In the genomic region with DNA sequence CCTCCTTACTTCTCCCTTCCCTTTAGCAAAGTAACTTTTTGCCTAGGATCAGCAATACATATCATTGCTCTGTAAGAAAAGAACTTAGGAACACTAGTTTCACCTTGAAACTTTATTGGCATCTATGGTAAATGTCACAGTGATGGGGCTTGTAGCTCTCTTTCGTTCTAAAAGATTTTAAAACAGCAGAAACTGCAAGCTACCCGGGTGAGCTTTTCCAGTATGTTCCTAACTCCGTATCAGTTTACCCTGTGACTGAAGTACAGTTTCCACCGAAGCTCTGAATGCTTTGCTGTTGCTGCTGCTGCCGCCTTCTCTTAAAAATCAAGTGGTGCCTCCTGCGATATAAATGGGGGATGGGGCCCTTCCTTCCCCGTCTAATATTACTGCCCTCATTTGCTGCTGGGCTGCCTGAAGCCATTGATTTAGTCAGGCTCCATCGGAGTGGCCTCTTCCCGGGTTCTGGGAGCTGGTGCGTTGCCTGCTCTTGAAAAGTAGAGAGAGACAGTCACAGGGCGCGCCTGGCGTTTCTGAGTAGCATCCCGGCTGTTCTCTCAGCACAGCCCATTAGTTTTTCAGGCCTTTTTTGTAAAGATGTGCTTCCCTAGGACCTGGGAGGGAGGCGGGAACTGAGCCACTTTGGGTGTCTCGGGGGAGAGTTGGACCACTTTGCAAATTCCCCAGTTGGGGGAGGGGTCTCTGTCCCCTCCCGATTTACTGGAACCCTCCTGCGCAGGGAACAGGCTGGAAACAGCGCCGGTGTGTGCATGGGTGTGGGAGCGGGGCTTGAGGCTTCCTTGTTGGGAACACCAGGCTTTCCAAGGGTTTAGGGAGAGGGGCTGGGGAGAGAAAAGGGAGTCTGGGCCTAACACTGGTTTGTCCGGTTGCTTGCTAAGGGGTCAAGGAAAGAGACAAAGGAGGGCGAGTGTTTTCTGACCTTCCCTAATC, we compare ENCODE assay signal across 15 cellular contexts. TPM values are rescaled to one million over a fixed set of nuclear protein-coding genes. Genes with fewer than 3 reads are reported as not detected.
DNase-seq lines count a peak whose midpoint lies in the region; ATAC-seq and TF ChIP-seq lines count a peak whose summit lies in the region.
"Had no signal": no experiment of that assay in that cellular context is flagged by ENCODE, and none has a peak within 500 bp of the region (broad histone marks: within the 10 kb centered on the region; RNA-seq: fewer than 3 reads in every experiment).

No MANE protein-coding gene starts in this region.

- peaks cover 60 to 66% of the 10 kb centered on the region in 2 donors for H3K27me3 Mint-ChIP-seq in T-cell

- H3K4me1 Mint-ChIP-seq in T-cell, result peaks cover 10 to 26% (median 25%) of the 10 kb centered on the region in 3 donors

- POLR2A ChIA-PET in T-cell (lab: Charles Lee), result no interaction called here

- no peaks in the 10 kb centered on the region for H3K36me3 ChIP-seq in HUES48 (ENCODE audit: control insufficient read depth, insufficient read depth, low read length)
- H3K36me3 ChIP-seq in mesodermal cell (ENCODE audit: control insufficient read depth, insufficient read depth, low read length), result no peaks in the 10 kb centered on the region
- H3K36me3 ChIP-seq in tibial artery, result no peaks in the 10 kb centered on the region
- no peaks in the 10 kb centered on the region for H3K36me3 ChIP-seq in vagina

- WGBS in mesodermal cell (ENCODE audit: insufficient coverage in 2 of 2), 2 experiments, result 1 to 4% methylated on average over 13 to 16 of the region's 23 CpGs

- no peak overlapping the region for H3K27ac Mint-ChIP-seq in T-cell
- H3K27ac Mint-ChIP-seq: activated CD4-positive, alpha-beta memory T cell treated with anti-CD3 and anti-CD28 coated beads for 36 hours had no signal

- DNase-seq in coronary artery (ENCODE audit: low spot score), result no peak
- DNase-seq in tibial artery, result no peak
- no peak for DNase-seq in Right ventricle myocardium inferior (ENCODE audit: missing footprints)
- DNase-seq in T-cell, result no peak
- no peak for DNase-seq in vagina (ENCODE audit: extremely low spot score in 2 of 2)
- DNase-seq: activated CD4-positive, alpha-beta memory T cell treated with anti-CD3 and anti-CD28 coated beads for 36 hours; activated naive CD8-positive, alpha-beta T cell treated with anti-CD3 and anti-CD28 coated beads, Interleukin-2, amount 10 ng/mL, durations not matched to agents 7 days and 5 days; caudate nucleus; effector memory CD4-positive, alpha-beta T cell; NCI-H1092 treated with DMSO at 0.1 percent for 48 hours; NCI-H446 treated with DMSO at 0.1 percent for 48 hours; stimulated activated naive CD4-positive, alpha-beta T cell treated with Interleukin-2 at 50 U/mL for 16 hours had no signal

- H3K27ac ChIP-seq in HUES48 (ENCODE audit: low read depth, low read length), result no peak overlapping the region
- peak overlapping the region; percentile 78 to 83 for H3K27ac ChIP-seq in coronary artery
- H3K27ac ChIP-seq in mesodermal cell (ENCODE audit: low read depth, low read length, severe bottlenecking), result peak overlapping the region; percentile 29
- H3K27ac ChIP-seq in tibial artery, result peak overlapping the region; percentile 95 to 96
- H3K27ac ChIP-seq in vagina, result no peak overlapping the region
- H3K27ac ChIP-seq: KMS-11 had no signal

- intact Hi-C loops in tibial artery (cut with DNase I; ENCODE audit: low total_unique reads), result loop anchor here (5.0 to 10.0 kb wide), 2 partner anchors 181 to 269 kb away; no protein-coding TSS in a partner anchor
- intact Hi-C loops in Right ventricle myocardium inferior (cut with DNase I), result no loop called here
- intact Hi-C loops in vagina (cut with DNase I), result loop anchor here (10.0 kb wide), 1 partner anchor 261 kb away; no protein-coding TSS in a partner anchor

- no peak overlapping the region for H3K4me3 Mint-ChIP-seq in T-cell
- H3K4me3 Mint-ChIP-seq: activated CD4-positive, alpha-beta memory T cell treated with anti-CD3 and anti-CD28 coated beads for 36 hours; activated naive CD8-positive, alpha-beta T cell treated with anti-CD3 and anti-CD28 coated beads, Interleukin-2, amount 10 ng/mL, durations not matched to agents 7 days and 5 days had no signal

- CTCF ChIA-PET in T-cell (lab: Charles Lee), result interaction anchor here in 1 of 2 donors (0.6 kb wide), 1 partner anchor 187 kb away, joined by 4 read pairs; no protein-coding TSS in a partner anchor

- peaks cover 30% of the 10 kb centered on the region for H3K4me1 ChIP-seq in HUES48 (ENCODE audit: control insufficient read depth, insufficient read depth, low read length)
- H3K4me1 ChIP-seq in mesodermal cell (ENCODE audit: control insufficient read depth, insufficient read depth, low read length, poor library complexity, severe bottlenecking), result peaks cover 21% of the 10 kb centered on the region
- H3K4me1 ChIP-seq in tibial artery, result peaks cover 0 to 32% (median 25%) of the 10 kb centered on the region in 4 donors
- peaks cover 25% of the 10 kb centered on the region for H3K4me1 ChIP-seq in vagina

- TF ChIP-seq POLR2A in vagina (IDR thresholded peaks at IDR 0.05), result no peak

- no peaks in the 10 kb centered on the region for H3K9me3 ChIP-seq in HUES48 (ENCODE audit: control insufficient read depth, insufficient read depth, low read length)
- no peaks in the 10 kb centered on the region for H3K9me3 ChIP-seq in mesodermal cell (ENCODE audit: control insufficient read depth, low read length)
- H3K9me3 ChIP-seq in tibial artery, result no peaks in the 10 kb centered on the region
- H3K9me3 ChIP-seq in vagina, result no peaks in the 10 kb centered on the region

- ATAC-seq in Right ventricle myocardium inferior (no peak), T-cell (replicated peaks in 1 of 4) (no peak)

- H3K4me3 ChIP-seq in HUES48 (ENCODE audit: low read depth, low read length) (peak overlapping the region; percentile 57), coronary artery (peak overlapping the region; percentile 91), mesodermal cell (ENCODE audit: extremely low read depth, insufficient read depth, low read length, poor library complexity, severe bottlenecking) (peak overlapping the region; percentile 6), tibial artery (peak overlapping the region; percentile 69 to 90), vagina (no peak overlapping the region)

- H3K9me3 Mint-ChIP-seq in T-cell, result no peaks in the 10 kb centered on the region
- H3K9me3 Mint-ChIP-seq: activated CD4-positive, alpha-beta memory T cell treated with anti-CD3 and anti-CD28 coated beads for 36 hours; activated naive CD8-positive, alpha-beta T cell treated with anti-CD3 and anti-CD28 coated beads, Interleukin-2, amount 10 ng/mL, durations not matched to agents 7 days and 5 days had no signal

- no peaks in the 10 kb centered on the region for H3K36me3 Mint-ChIP-seq in T-cell
- H3K36me3 Mint-ChIP-seq: activated CD4-positive, alpha-beta memory T cell treated with anti-CD3 and anti-CD28 coated beads for 36 hours; activated naive CD8-positive, alpha-beta T cell treated with anti-CD3 and anti-CD28 coated beads, Interleukin-2, amount 10 ng/mL, durations not matched to agents 7 days and 5 days had no signal

- TF ChIP-seq CTCF in coronary artery (IDR thresholded peaks at IDR 0.05), result no peak
- TF ChIP-seq CTCF in tibial artery (IDR thresholded peaks at IDR 0.05), result no peak
- TF ChIP-seq CTCF in vagina (IDR thresholded peaks at IDR 0.05), result no peak

- peaks cover 100% of the 10 kb centered on the region for H3K27me3 ChIP-seq in HUES48 (ENCODE audit: control insufficient read depth, insufficient read depth, low read length)
- no peaks in the 10 kb centered on the region for H3K27me3 ChIP-seq in tibial artery
- H3K27me3 ChIP-seq in vagina, result peaks cover 41% of the 10 kb centered on the region

- H3K9ac ChIP-seq in HUES48 (ENCODE audit: low read depth, low read length), result no peak overlapping the region
- H3K9ac ChIP-seq: KMS-11 had no signal

RNA-seq across cellular contexts. Expression of a gene that starts 4.5 kb away (rescaled TPM):
- polyA plus RNA-seq in mesodermal cell (2013, experiment 1 of 2), result 6.3 TPM
- 5.7 TPM for polyA plus RNA-seq in mesodermal cell (2013, experiment 2 of 2)
- total RNA-seq in Right ventricle myocardium inferior (0.81 TPM), T-cell (under 1 TPM in 1 of 5 donors, not detected in 4; 0.03 TPM), vagina (0.98 TPM)
- total RNA-seq: activated CD4-positive, alpha-beta memory T cell treated with anti-CD3 and anti-CD28 coated beads for 36 hours; activated naive CD8-positive, alpha-beta T cell treated with anti-CD3 and anti-CD28 coated beads, Interleukin-2, amount 10 ng/mL, durations not matched to agents 7 days and 5 days had no signal

RNA-seq across cellular contexts. Expression of a gene that starts 57.0 kb away (rescaled TPM):
- polyA plus RNA-seq in mesodermal cell (2013, experiment 1 of 2), result 33.5 TPM
- polyA plus RNA-seq in mesodermal cell (2013, experiment 2 of 2), result 39.4 TPM
- total RNA-seq in Right ventricle myocardium inferior, result 46.0 TPM
- total RNA-seq in T-cell, result under 1 TPM in 1 of 5 donors, not detected in 4; 0.26 TPM
- 21.6 TPM for total RNA-seq in vagina
- total RNA-seq: activated CD4-positive, alpha-beta memory T cell treated with anti-CD3 and anti-CD28 coated beads for 36 hours; activated naive CD8-positive, alpha-beta T cell treated with anti-CD3 and anti-CD28 coated beads, Interleukin-2, amount 10 ng/mL, durations not matched to agents 7 days and 5 days had no signal

Comparison
In these comparisons a context has a peak if more than half of its experiments do, and no peak if none do; other contexts are left out.
1. H3K27ac ChIP-seq: peak in coronary artery (2 of 2), mesodermal cell (single experiment) and tibial artery (2 of 2); none in HUES48 (single experiment) and vagina (single experiment).
2. H3K4me3 ChIP-seq: peak in HUES48 (single experiment), coronary artery (single experiment), mesodermal cell (single experiment) and tibial artery (2 of 2); none in vagina (0 of 2).
3. RNA of a gene that starts 57.0 kb away (total RNA-seq): 46.0 TPM in Right ventricle myocardium inferior (single experiment) and 21.6 TPM in vagina (single experiment); 0.26 TPM in T-cell; every median in the first group is over 10 times any median in the second.